Comparison of ENCODE assay signal across 6 cellular contexts in genomic region chr22:20361752-20362229, GRCh38. TPM values are rescaled to one million over a fixed set of nuclear protein-coding genes. Genes with fewer than 3 reads are reported as not detected.
DNase-seq lines count a peak whose midpoint lies in the region; ATAC-seq, FAIRE-seq and TF ChIP-seq lines count a peak whose summit lies in the region.
"Not testable (repeated sequence)": the region's sequence is repeated elsewhere in the genome, so short reads cannot be mapped to it uniquely, and the experiment has no call there.

No MANE protein-coding gene starts in this region.

- not testable (repeated sequence) for H3K23ac ChIP-seq in H9 (ENCODE audit: insufficient read length, low read depth, low read length)

- not testable (repeated sequence) for TF ChIP-seq RAD21 in GM12878 (IDR thresholded peaks at IDR 0.05; ENCODE audit: insufficient read depth, low read depth, low read length)

- not testable (repeated sequence) for H3K4me3 Mint-ChIP-seq in H9; activated CD4-positive, alpha-beta T cell treated with anti-CD3 and anti-CD28 coated beads, Interleukin-2, amount 10 ng/mL, durations not matched to agents 24 days and 14 days; endodermal cell; osteocyte (ENCODE audit: unreplicated experiment)

- H3K9ac ChIP-seq in H9 (ENCODE audit: extremely low read depth, insufficient read length, low read length); GM12878 (ENCODE audit: control insufficient read depth, insufficient read depth, low read length); endodermal cell (ENCODE audit: extremely low read depth, low read length, poor library complexity, severe bottlenecking): not testable (repeated sequence)

- in situ Hi-C loops in GM12878 (cut with MboI) = not testable (repeated sequence)

- not testable (repeated sequence) for TF ChIP-seq EP300 in GM12878 (IDR thresholded peaks at IDR 0.05; ENCODE audit: borderline replicate concordance in 1 of 2, control insufficient read depth in 1 of 2, low read depth in 2 of 2, low read length in 2 of 2)

- not testable (repeated sequence) for H4K8ac ChIP-seq in H9 (replicated peaks; ENCODE audit: insufficient read length, low read depth, low read length)

- H2BK20ac ChIP-seq in H9 (ENCODE audit: low read depth, low read length, poor library complexity, severe bottlenecking) = not testable (repeated sequence)

- not testable (repeated sequence) for H3T11ph ChIP-seq in H9 (ENCODE audit: low read length)

- not testable (repeated sequence) for H3K27me3 Mint-ChIP-seq in H9 (ENCODE audit: low read depth); activated CD4-positive, alpha-beta T cell treated with anti-CD3 and anti-CD28 coated beads, Interleukin-2, amount 10 ng/mL, durations not matched to agents 24 days and 14 days; endodermal cell (ENCODE audit: insufficient read depth); osteocyte (ENCODE audit: unreplicated experiment)

- not testable (repeated sequence) for H3K27me3 ChIP-seq in H9 (ENCODE audit: insufficient read depth, low read length); GM12878 (replicated peaks in 1 of 2; ENCODE audit: control insufficient read depth in 2 of 2, insufficient read depth in 2 of 2, low read length in 1 of 2); endodermal cell (ENCODE audit: control insufficient read depth, insufficient read depth, low read length, poor library complexity, severe bottlenecking)

- H3K27ac ChIP-seq in H9 (ENCODE audit: insufficient read length, low read depth, low read length); GM12878 (ENCODE audit: control insufficient read depth, insufficient read depth); endodermal cell (ENCODE audit: low read depth, low read length): not testable (repeated sequence)

- not testable (repeated sequence) for H3K9me3 ChIP-seq in H9 (ENCODE audit: control insufficient read depth, low read depth, low read length); GM12878 (replicated peaks; ENCODE audit: control insufficient read depth, insufficient read depth, low read length); endodermal cell (ENCODE audit: control insufficient read depth, low read length)

- H3K79me1 ChIP-seq in H9 (ENCODE audit: insufficient read depth, low read depth, low read length, poor library complexity, severe bottlenecking) = not testable (repeated sequence)

- WGBS in H9 (ENCODE audit: extremely low coverage, insufficient read length, low lambda C conversion rate) = no CpG with 5 or more reads among the region's 54 CpGs
- over 99% methylated on average over 18 of the region's 54 CpGs for WGBS in GM12878 (ENCODE audit: insufficient coverage, insufficient replicate concordance, low lambda C conversion rate, missing lambda C conversion rate)
- 93 to 94% methylated on average over 42 to 54 of the region's 54 CpGs for WGBS in endodermal cell (ENCODE audit: insufficient coverage in 1 of 2, insufficient read length in 1 of 2), 2 experiments

- DNase-seq in H9 (peak; percentile 8), endodermal cell (peak; percentile 10), mesenteric fat pad (ENCODE audit: low spot score) (peak; percentile 20), osteocyte (ENCODE audit: extremely low spot score, unreplicated experiment) (peak; percentile 57)
- DNase-seq in activated CD4-positive, alpha-beta T cell treated with anti-CD3 and anti-CD28 coated beads, Interleukin-2, amount 10 ng/mL, durations not matched to agents 24 days and 14 days = peak; percentile 51
- not testable (repeated sequence) for DNase-seq in GM12878 (ENCODE audit: low read depth, low spot score)

- H3K4me2 ChIP-seq in H9 (ENCODE audit: insufficient read depth, insufficient read length, low read length); GM12878 (ENCODE audit: control insufficient read depth, insufficient read depth): not testable (repeated sequence)

- not testable (repeated sequence) for H3K14ac ChIP-seq in H9 (ENCODE audit: insufficient read depth, low read length)

- H2AK5ac ChIP-seq in H9 (ENCODE audit: insufficient read length, low read length) = not testable (repeated sequence)

- H3K4me1 Mint-ChIP-seq in H9; endodermal cell; osteocyte (ENCODE audit: unreplicated experiment): not testable (repeated sequence)
- H3K4me1 Mint-ChIP-seq in activated CD4-positive, alpha-beta T cell treated with anti-CD3 and anti-CD28 coated beads, Interleukin-2, amount 10 ng/mL, durations not matched to agents 24 days and 14 days = peaks cover 17% of the 10 kb centered on the region

- not testable (repeated sequence) for TF ChIP-seq CTCF in H9 (conservative IDR thresholded peaks at IDR 0.05); GM12878 (IDR thresholded peaks at IDR 0.05 in 2 of 3, conservative IDR thresholded peaks at IDR 0.05 in 1 of 3; ENCODE audit: control insufficient read depth in 2 of 3, extremely low read depth in 1 of 3, insufficient read depth in 1 of 3, low read depth in 3 of 3, low read length in 3 of 3); endodermal cell (conservative IDR thresholded peaks at IDR 0.05); osteocyte (IDR thresholded peaks at IDR 0.05)

- CTCF ChIA-PET in GM12878 (lab: Yijun Ruan, JAX) = not testable (repeated sequence)

- not testable (repeated sequence) for H4K5ac ChIP-seq in H9 (ENCODE audit: insufficient read length, low read depth, low read length)

- H3K79me2 ChIP-seq in H9 (ENCODE audit: insufficient read depth, low read length); GM12878 (ENCODE audit: control insufficient read depth, insufficient read depth, low read length): not testable (repeated sequence)

- not testable (repeated sequence) for H3K27ac Mint-ChIP-seq in H9; activated CD4-positive, alpha-beta T cell treated with anti-CD3 and anti-CD28 coated beads, Interleukin-2, amount 10 ng/mL, durations not matched to agents 24 days and 14 days; endodermal cell; osteocyte (ENCODE audit: unreplicated experiment)

- not testable (repeated sequence) for H3K4me1 ChIP-seq in H9 (ENCODE audit: insufficient read depth, low read length); GM12878 (ENCODE audit: control insufficient read depth, insufficient read depth, low read length); endodermal cell (ENCODE audit: control insufficient read depth, insufficient read depth, low read length)

- not testable (repeated sequence) for H3K4ac ChIP-seq in H9 (ENCODE audit: low read depth, low read length)

- not testable (repeated sequence) for H2BK5ac ChIP-seq in H9 (ENCODE audit: insufficient read length, low read length)

- not testable (repeated sequence) for H3K56ac ChIP-seq in H9 (ENCODE audit: insufficient read length, low read depth, low read length)

- H3K23me2 ChIP-seq in H9 (ENCODE audit: insufficient read length, low read depth, low read length, poor library complexity, severe bottlenecking) = not testable (repeated sequence)

- not testable (repeated sequence) for H2BK15ac ChIP-seq in H9 (ENCODE audit: low read depth, low read length)

- not testable (repeated sequence) for H2BK12ac ChIP-seq in H9 (ENCODE audit: insufficient read length, low read depth, low read length)

- intact Hi-C loops in activated CD4-positive, alpha-beta T cell treated with anti-CD3 and anti-CD28 coated beads, Interleukin-2, amount 10 ng/mL, durations not matched to agents 24 days and 14 days (cut with micrococcal nuclease); GM12878 (cut with micrococcal nuclease; ENCODE audit: unreplicated experiment): not testable (repeated sequence)

- not testable (repeated sequence) for BruUV-seq in GM12878 (replicated peaks; lab: Mats Ljungman, UMichigan)

- not testable (repeated sequence) for TF ChIP-seq POLR2A in GM12878 (IDR thresholded peaks at IDR 0.05; ENCODE audit: low read depth, low read length)

- H3K9me3 Mint-ChIP-seq in H9; activated CD4-positive, alpha-beta T cell treated with anti-CD3 and anti-CD28 coated beads, Interleukin-2, amount 10 ng/mL, durations not matched to agents 24 days and 14 days; endodermal cell; osteocyte (ENCODE audit: unreplicated experiment): not testable (repeated sequence)

- H4K91ac ChIP-seq in H9 (ENCODE audit: insufficient read length, low read depth, low read length) = not testable (repeated sequence)

- not testable (repeated sequence) for H3K4me3 ChIP-seq in GM12878; endodermal cell (ENCODE audit: low read length)

- not testable (repeated sequence) for H2BK120ac ChIP-seq in H9 (ENCODE audit: low read depth, low read length, poor library complexity, severe bottlenecking)

- POLR2A ChIA-PET in GM12878 (lab: Charles Lee) = not testable (repeated sequence)

- not testable (repeated sequence) for H3K36me3 ChIP-seq in GM12878 (ENCODE audit: control insufficient read depth in 2 of 2, insufficient read depth in 2 of 2, low read length in 1 of 2); endodermal cell (ENCODE audit: control insufficient read depth, insufficient read depth, low read length)

- SMC1A ChIA-PET in GM12878 (lab: Charles Lee; ENCODE audit: uncharacterized antibody, unreplicated experiment) = not testable (repeated sequence)

- not testable (repeated sequence) for H3K36me3 Mint-ChIP-seq in H9 (ENCODE audit: insufficient read depth in 1 of 3, low read depth in 3 of 3); activated CD4-positive, alpha-beta T cell treated with anti-CD3 and anti-CD28 coated beads, Interleukin-2, amount 10 ng/mL, durations not matched to agents 24 days and 14 days (ENCODE audit: low read depth); endodermal cell (ENCODE audit: low read depth); osteocyte (ENCODE audit: unreplicated experiment)

- H3K18ac ChIP-seq in H9 (ENCODE audit: insufficient read length, low read depth, low read length) = not testable (repeated sequence)

- ATAC-seq in GM12878 = not testable (repeated sequence)

- RAD21 ChIA-PET in GM12878 (lab: Charles Lee; ENCODE audit: unreplicated experiment) = not testable (repeated sequence)

- not testable (repeated sequence) for FAIRE-seq in GM12878 (lab: Jason Lieb, UNC)

- not testable (repeated sequence) for H4K20me1 ChIP-seq in H9 (ENCODE audit: control insufficient read depth, insufficient read depth, insufficient read length); GM12878 (ENCODE audit: control insufficient read depth, insufficient read depth)

- H2AFZ ChIP-seq in H9 (ENCODE audit: low read length); GM12878 (ENCODE audit: control insufficient read depth, low read depth, low read length): not testable (repeated sequence)

RNA-seq across cellular contexts. Expression of gene ZNF74, which starts 32.2 kb away (rescaled TPM):
- 29.8 and 34.3 TPM in 2 replicates for total RNA-seq in H9 (2021)
- total RNA-seq in activated CD4-positive, alpha-beta T cell treated with anti-CD3 and anti-CD28 coated beads, Interleukin-2, amount 10 ng/mL, durations not matched to agents 24 days and 14 days = 15.6 and 17.0 TPM in 2 replicates
- 13.4 and 18.4 TPM in 2 replicates for total RNA-seq in GM12878 (2013; cell fraction: nucleolus; rRNA removed)
- 8.0 and 8.6 TPM in 2 replicates for total RNA-seq in GM12878 (2014; rRNA removed)
- 3.7 and 4.0 TPM in 2 replicates for total RNA-seq in GM12878 (2014; rRNA removed; fragmentation: Illumina TruSeq; extraction: Trizol)
- total RNA-seq in GM12878 (2021) = 8.3 and 9.3 TPM in 2 replicates
- polyA plus RNA-seq in GM12878 (2011; ENCODE audit: low read depth) = 1.3 TPM
- 2.9 and 4.4 TPM in 2 replicates for polyA plus RNA-seq in GM12878 (2011; rRNA removed)
- polyA plus RNA-seq in GM12878 (2011; cell fraction: cytosol; rRNA removed) = 5.6 and 8.6 TPM in 2 replicates
- 5.9 and 7.3 TPM in 2 replicates for polyA plus RNA-seq in GM12878 (2011; cell fraction: nucleus; rRNA removed)
- 2.4 and 4.1 TPM in 2 replicates for polyA plus RNA-seq in GM12878 (2012)
- polyA plus RNA-seq in GM12878 (2014; fragmentation: Illumina TruSeq; extraction: Trizol) = 1.6 and 3.0 TPM in 2 replicates
- polyA plus RNA-seq in GM12878 (2014; fragmentation: Nextera tagmentation; extraction: Ambion mirVana) = under 1 TPM; 0.37 to 0.73 TPM
- 7.0 and 7.4 TPM in 2 replicates for polyA plus RNA-seq in GM12878 (2014; rRNA removed)
- 1 to 10 TPM; 5.8 to 6.2 TPM for polyA plus RNA-seq in GM12878 (2016; fragmentation: Nextera tagmentation; extraction: Ambion mirVana)
- 4.2 and 8.0 TPM in 2 replicates for polyA minus RNA-seq in GM12878 (2011; rRNA and poly(A)+ RNA removed)
- polyA minus RNA-seq in GM12878 (2011; cell fraction: cytosol; rRNA and poly(A)+ RNA removed) = 3.4 and 3.5 TPM in 2 replicates
- 2.3 and 4.3 TPM in 2 replicates for polyA minus RNA-seq in GM12878 (2011; cell fraction: nucleus; rRNA and poly(A)+ RNA removed)
- total RNA-seq in endodermal cell = 10 to 100 TPM; 36.9 to 41.7 TPM
- polyA plus RNA-seq in endodermal cell (2013, experiment 1 of 2) = 31.7 TPM
- polyA plus RNA-seq in endodermal cell (2013, experiment 2 of 2) = 28.7 TPM
- 5.2 TPM for total RNA-seq in mesenteric fat pad
- total RNA-seq in osteocyte = 19.6 and 20.4 TPM in 2 replicates

RNA-seq across cellular contexts. Expression of gene DGCR6L, which starts 41.9 kb away (rescaled TPM):
- total RNA-seq in H9 (2021) = 38.6 and 40.4 TPM in 2 replicates
- total RNA-seq in activated CD4-positive, alpha-beta T cell treated with anti-CD3 and anti-CD28 coated beads, Interleukin-2, amount 10 ng/mL, durations not matched to agents 24 days and 14 days = 37.2 TPM in 2 replicates
- 3.7 and 5.2 TPM in 2 replicates for total RNA-seq in GM12878 (2013; cell fraction: nucleolus; rRNA removed)
- total RNA-seq in GM12878 (2014; rRNA removed) = 37.4 and 38.9 TPM in 2 replicates
- total RNA-seq in GM12878 (2014; rRNA removed; fragmentation: Illumina TruSeq; extraction: Trizol) = 12.5 and 15.2 TPM in 2 replicates
- total RNA-seq in GM12878 (2021) = 27.0 and 27.7 TPM in 2 replicates
- polyA plus RNA-seq in GM12878 (2011; ENCODE audit: low read depth) = 6.9 TPM
- polyA plus RNA-seq in GM12878 (2011; rRNA removed) = 9.1 and 17.4 TPM in 2 replicates
- 30.2 and 48.0 TPM in 2 replicates for polyA plus RNA-seq in GM12878 (2011; cell fraction: cytosol; rRNA removed)
- polyA plus RNA-seq in GM12878 (2011; cell fraction: nucleus; rRNA removed) = 18.6 and 25.2 TPM in 2 replicates
- polyA plus RNA-seq in GM12878 (2012) = 15.0 and 17.2 TPM in 2 replicates
- polyA plus RNA-seq in GM12878 (2014; fragmentation: Illumina TruSeq; extraction: Trizol) = 1.5 and 8.1 TPM in 2 replicates
- polyA plus RNA-seq in GM12878 (2014; fragmentation: Nextera tagmentation; extraction: Ambion mirVana) = 1 to 10 TPM; 1.6 to 4.2 TPM
- 36.7 and 41.9 TPM in 2 replicates for polyA plus RNA-seq in GM12878 (2014; rRNA removed)
- 10 to 100 TPM; 59.4 to 62.8 TPM for polyA plus RNA-seq in GM12878 (2016; fragmentation: Nextera tagmentation; extraction: Ambion mirVana)
- 7.2 and 15.7 TPM in 2 replicates for polyA minus RNA-seq in GM12878 (2011; rRNA and poly(A)+ RNA removed)
- polyA minus RNA-seq in GM12878 (2011; cell fraction: cytosol; rRNA and poly(A)+ RNA removed) = 4.6 and 5.3 TPM in 2 replicates
- polyA minus RNA-seq in GM12878 (2011; cell fraction: nucleus; rRNA and poly(A)+ RNA removed) = 5.0 and 5.9 TPM in 2 replicates
- 10 to 100 TPM; 51.3 to 53.7 TPM for total RNA-seq in endodermal cell
- polyA plus RNA-seq in endodermal cell (2013, experiment 1 of 2) = 47.1 TPM
- polyA plus RNA-seq in endodermal cell (2013, experiment 2 of 2) = 44.6 TPM
- 25.7 TPM for total RNA-seq in mesenteric fat pad
- total RNA-seq in osteocyte = 55.0 and 59.4 TPM in 2 replicates
